11 cellular contexts compared by ENCODE assay signal in genomic region chr7:122902751-122903495, GRCh38. TPM values are rescaled to one million over a fixed set of nuclear protein-coding genes. Genes with fewer than 3 reads are reported as not detected.
DNase-seq lines count a peak whose midpoint lies in the region; ATAC-seq and TF ChIP-seq lines count a peak whose summit lies in the region.
"Had no signal": no experiment of that assay in that cellular context is flagged by ENCODE, and none has a peak within 500 bp of the region (broad histone marks: within the 10 kb centered on the region; RNA-seq: fewer than 3 reads in every experiment).

No MANE protein-coding gene starts in this region.

- intact Hi-C loops in transverse colon (cut with DNase I; ENCODE audit: low total_unique reads), result no loop called here

- no peak overlapping the region for H3K27ac ChIP-seq in transverse colon

- H3K4me3 ChIP-seq in transverse colon, result no peak overlapping the region

- no peaks in the 10 kb centered on the region for H3K9me3 ChIP-seq in transverse colon

- no peak for TF ChIP-seq POLR2A in transverse colon (IDR thresholded peaks at IDR 0.05)

- no peaks in the 10 kb centered on the region for H3K27me3 Mint-ChIP-seq in nephron progenitor cell (ENCODE audit: low read depth, poor library complexity)

- peak; percentile 60 for ATAC-seq in GM18861 (IDR thresholded peaks at IDR 0.05; ENCODE audit: unreplicated experiment)
- ATAC-seq in HG03066 (IDR thresholded peaks at IDR 0.05; ENCODE audit: low read depth, unreplicated experiment), result peak; percentile 65

- in situ Hi-C loops in transverse colon (cut with MboI; ENCODE audit: low pct_ligation_motif_present in 1 of 4, low pct_unique_long_range_greater_than_20kb in 1 of 4, low sequenced_read_pairs in 3 of 4), result no loop called here

- H3K9me3 Mint-ChIP-seq in nephron progenitor cell, result no peaks in the 10 kb centered on the region

- no peak overlapping the region for H3K4me3 Mint-ChIP-seq in nephron progenitor cell

- H3K36me3 Mint-ChIP-seq in nephron progenitor cell (ENCODE audit: low read depth), result no peaks in the 10 kb centered on the region

- no peak for TF ChIP-seq EP300 in transverse colon (IDR thresholded peaks at IDR 0.05; ENCODE audit: low read depth)

- no peak overlapping the region for H3K27ac Mint-ChIP-seq in nephron progenitor cell

- H3K4me1 ChIP-seq in transverse colon, result no peaks in the 10 kb centered on the region

- 76 to 87% methylated on average over 5 of the region's 5 CpGs for WGBS in transverse colon (ENCODE audit: low coverage in 1 of 2), 2 donors

- DNase-seq in SK-N-DZ (ENCODE audit: low spot score) (peak; percentile 4), nephron progenitor cell (no peak), COLO668 (lab: John Stamatoyannopoulos, UW; ENCODE audit: unreplicated experiment) (no peak), cerebellum (ENCODE audit: low spot score) (no peak), transverse colon (no peak)
- no peak for DNase-seq in activated CD8-positive, alpha-beta memory T cell treated with anti-CD3 and anti-CD28 coated beads, Interleukin-2, amount 50 U/mL, for 48 hours
- DNase-seq: activated CD4-positive, CD25-positive, alpha-beta regulatory T cell; cortex of kidney; midbrain had no signal

- H3K36me3 ChIP-seq in transverse colon, result no peaks in the 10 kb centered on the region

- H3K27me3 ChIP-seq in transverse colon, result no peaks in the 10 kb centered on the region

- TF ChIP-seq CTCF in nephron progenitor cell (IDR thresholded peaks at IDR 0.05), result peak; percentile 17
- TF ChIP-seq CTCF in transverse colon (IDR thresholded peaks at IDR 0.05), result no peak

- no peaks in the 10 kb centered on the region for H3K4me1 Mint-ChIP-seq in nephron progenitor cell

RNA-seq across cellular contexts. Expression of gene CADPS2, which starts 16.7 kb away (rescaled TPM):
- not detected in 2 replicates for polyA plus RNA-seq in SK-N-DZ (2014; cell fraction: cytosol; rRNA removed)
- polyA plus RNA-seq in SK-N-DZ (2014; cell fraction: nucleus; rRNA removed), result not detected in 2 replicates
- total RNA-seq in cerebellum, result 83.7 TPM
- 10 to 100 TPM in 3 of 4 donors, 1 to 10 TPM in 1; 9.0 to 15.2 (median 12.6) TPM for total RNA-seq in transverse colon
